In the genomic region with DNA sequence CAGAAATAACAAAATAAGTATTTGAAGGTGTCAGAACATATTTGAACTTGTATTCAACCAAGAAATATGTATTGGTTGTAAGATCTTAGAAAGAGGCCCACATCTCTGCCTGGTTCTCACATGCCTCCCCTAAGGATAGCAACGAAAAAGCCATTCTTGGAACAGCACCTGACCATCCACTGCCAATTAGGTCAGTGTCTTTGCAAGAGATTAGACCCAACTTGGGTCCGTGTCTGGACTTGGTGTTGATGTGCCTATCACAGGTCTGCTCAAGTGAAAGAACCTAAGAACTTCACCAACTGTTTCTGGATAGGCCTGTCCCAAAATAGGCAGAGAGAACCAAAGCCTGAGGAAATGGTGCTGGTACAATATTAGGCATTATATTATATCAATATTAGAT, we compare ENCODE assay signal across 26 cellular contexts. TPM values are rescaled to one million over a fixed set of nuclear protein-coding genes. Genes with fewer than 3 reads are reported as not detected.
DNase-seq lines count a peak whose midpoint lies in the region; ATAC-seq, FAIRE-seq and TF ChIP-seq lines count a peak whose summit lies in the region.
"Had no signal": no experiment of that assay in that cellular context is flagged by ENCODE, and none has a peak within 500 bp of the region (broad histone marks: within the 10 kb centered on the region; RNA-seq: fewer than 3 reads in every experiment).

No MANE protein-coding gene starts in this region.

- no peak overlapping the region for H3K4me3 Mint-ChIP-seq in activated naive CD4-positive, alpha-beta T cell treated with anti-CD3 and anti-CD28 coated beads, Interleukin-2, amount 10 ng/mL, durations not matched to agents 7 days and 5 days
- no peak overlapping the region for H3K4me3 Mint-ChIP-seq in T-helper 17 cell
- H3K4me3 Mint-ChIP-seq: CD14-positive monocyte; CD4-positive, alpha-beta memory T cell; CD4-positive, CD25-positive, alpha-beta regulatory T cell; CD8-positive, alpha-beta memory T cell had no signal

- TF ChIP-seq CTCF in bronchial epithelial cell (IDR thresholded peaks at IDR 0.05; ENCODE audit: insufficient read depth, low read length, severe bottlenecking) = no peak

- H3K27me3 Mint-ChIP-seq in activated naive CD4-positive, alpha-beta T cell treated with anti-CD3 and anti-CD28 coated beads, Interleukin-2, amount 10 ng/mL, durations not matched to agents 7 days and 5 days = peaks cover 15% of the 10 kb centered on the region
- peaks cover 28% of the 10 kb centered on the region for H3K27me3 Mint-ChIP-seq in T-helper 17 cell

- no peaks in the 10 kb centered on the region for H3K4me1 Mint-ChIP-seq in activated naive CD4-positive, alpha-beta T cell treated with anti-CD3 and anti-CD28 coated beads, Interleukin-2, amount 10 ng/mL, durations not matched to agents 7 days and 5 days
- no peaks in the 10 kb centered on the region for H3K4me1 Mint-ChIP-seq in T-helper 17 cell
- H3K4me1 Mint-ChIP-seq: CD14-positive monocyte; CD4-positive, alpha-beta memory T cell; CD4-positive, CD25-positive, alpha-beta regulatory T cell; CD8-positive, alpha-beta memory T cell had no signal

- no peaks in the 10 kb centered on the region for H3K36me3 Mint-ChIP-seq in activated naive CD4-positive, alpha-beta T cell treated with anti-CD3 and anti-CD28 coated beads, Interleukin-2, amount 10 ng/mL, durations not matched to agents 7 days and 5 days
- H3K36me3 Mint-ChIP-seq in T-helper 17 cell (ENCODE audit: low read depth) = peaks cover 2% of the 10 kb centered on the region
- H3K36me3 Mint-ChIP-seq: CD14-positive monocyte; CD4-positive, alpha-beta memory T cell; CD4-positive, CD25-positive, alpha-beta regulatory T cell; CD8-positive, alpha-beta memory T cell had no signal

- no peaks in the 10 kb centered on the region for H3K36me3 ChIP-seq in bronchial epithelial cell (ENCODE audit: control insufficient read depth, insufficient read depth, low read length)
- H3K36me3 ChIP-seq: BE2C, BLaER1 had no signal

- peaks cover 4% of the 10 kb centered on the region for H3K9me3 ChIP-seq in T-helper 17 cell (ENCODE audit: control insufficient read depth, low read length, poor library complexity, severe bottlenecking)
- H3K9me3 ChIP-seq: BE2C had no signal

- H3K27me3 ChIP-seq in bronchial epithelial cell (ENCODE audit: control insufficient read depth, insufficient read depth, low read length) = peaks cover 4% of the 10 kb centered on the region
- H3K27me3 ChIP-seq: BE2C, BLaER1 had no signal

- no peak for DNase-seq in bronchial epithelial cell (ENCODE audit: low read depth)
- DNase-seq in cerebellar nuclear complex (lab: John Stamatoyannopoulos, UW) = peak; percentile 62 to 66
- no peak for DNase-seq in left lobe of liver (ENCODE audit: low spot score)
- no peak for DNase-seq in activated naive CD4-positive, alpha-beta T cell treated with anti-CD3 and anti-CD28 coated beads, Interleukin-2, amount 10 ng/mL, durations not matched to agents 7 days and 5 days
- no peak for DNase-seq in T-helper 17 cell
- DNase-seq: 8988T; ACHN; BE2C; CD4-positive, alpha-beta memory T cell; CD4-positive, CD25-positive, alpha-beta regulatory T cell; CD8-positive, alpha-beta memory T cell; COR-L47; DMS 273 treated with DMSO at 0.1 percent for 48 hours; DMS153; DMS53; DMS79; DND-41; EL; GF-D8 had no signal

- CTCF ChIA-PET in activated naive CD4-positive, alpha-beta T cell treated with anti-CD3 and anti-CD28 coated beads, Interleukin-2, amount 10 ng/mL, durations not matched to agents 7 days and 5 days (lab: Charles Lee) = no interaction called here

- no peak overlapping the region for H3K27ac Mint-ChIP-seq in activated naive CD4-positive, alpha-beta T cell treated with anti-CD3 and anti-CD28 coated beads, Interleukin-2, amount 10 ng/mL, durations not matched to agents 7 days and 5 days
- H3K27ac Mint-ChIP-seq in T-helper 17 cell = no peak overlapping the region
- H3K27ac Mint-ChIP-seq: CD14-positive monocyte; CD4-positive, alpha-beta memory T cell; CD4-positive, CD25-positive, alpha-beta regulatory T cell; CD8-positive, alpha-beta memory T cell had no signal

- H3K9me3 Mint-ChIP-seq in activated naive CD4-positive, alpha-beta T cell treated with anti-CD3 and anti-CD28 coated beads, Interleukin-2, amount 10 ng/mL, durations not matched to agents 7 days and 5 days = no peaks in the 10 kb centered on the region

- peak; percentile 23 for FAIRE-seq in bronchial epithelial cell (lab: Jason Lieb, UNC)
- FAIRE-seq: A204.1, G401.6, GM12891, GM19239 had no signal

- no peak overlapping the region for H3K4me3 ChIP-seq in bronchial epithelial cell (ENCODE audit: low read depth, low read length)
- H3K4me3 ChIP-seq: BLaER1 had no signal

- ATAC-seq in left lobe of liver (peak; percentile 50), HG02884 (IDR thresholded peaks at IDR 0.05; ENCODE audit: unreplicated experiment) (no peak), T-helper 17 cell (no peak)

RNA-seq across cellular contexts. Expression of a gene that starts 46.0 kb away (rescaled TPM):
- total RNA-seq in bronchial epithelial cell = 16.8 and 17.9 TPM in 2 replicates
- total RNA-seq in left lobe of liver = 9.8 TPM
- total RNA-seq in T-helper 17 cell = 10 to 100 TPM; 20.6 to 22.7 TPM

Comparison
In these comparisons a context has a peak if more than half of its experiments do, and no peak if none do; other contexts are left out.
1. DNase-seq: peak in cerebellar nuclear complex (2 of 2); none in bronchial epithelial cell (single experiment), left lobe of liver (single experiment), activated naive CD4-positive, alpha-beta T cell treated with anti-CD3 and anti-CD28 coated beads, Interleukin-2, amount 10 ng/mL, durations not matched to agents 7 days and 5 days (single experiment) and T-helper 17 cell (0 of 3).